Comparison of ENCODE assay signal across 10 cellular contexts in the genomic region with DNA sequence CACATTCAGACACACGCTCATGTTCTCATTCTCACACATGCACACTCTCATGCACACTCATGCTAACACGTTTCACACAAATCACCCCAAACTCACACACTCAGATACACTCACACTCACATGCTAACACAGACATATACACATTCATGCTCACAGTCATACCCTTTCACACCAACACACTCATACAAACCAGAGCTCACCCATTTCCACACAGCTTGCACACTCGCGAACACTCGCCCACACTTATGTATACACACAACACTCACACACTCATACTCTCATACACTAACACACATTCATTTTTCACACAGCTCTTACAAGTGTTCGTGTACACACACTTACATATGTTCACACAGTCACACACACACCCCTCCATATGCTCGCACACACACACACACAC.
DNase-seq lines count a peak whose midpoint lies in the region; ATAC-seq, FAIRE-seq and TF ChIP-seq lines count a peak whose summit lies in the region.
"Had no signal": no experiment of that assay in that cellular context is flagged by ENCODE, and none has a peak within 500 bp of the region (broad histone marks: within the 10 kb centered on the region; RNA-seq: fewer than 3 reads in every experiment).

No MANE protein-coding gene starts in this region.

- ATAC-seq in A549 (no peak), RWPE2 (ENCODE audit: low read depth) (no peak), gastroesophageal sphincter (no peak), HG03469 (IDR thresholded peaks at IDR 0.05; ENCODE audit: unreplicated experiment) (no peak)
- no peak for ATAC-seq in CD4-positive, alpha-beta T cell (ENCODE audit: poor library complexity)

- TF ChIP-seq CTCF in A549 (IDR thresholded peaks at IDR 0.05): no peak
- TF ChIP-seq CTCF in RWPE2 (IDR thresholded peaks at IDR 0.05; ENCODE audit: poor library complexity, severe bottlenecking): no peak
- TF ChIP-seq CTCF in gastroesophageal sphincter (IDR thresholded peaks at IDR 0.05): no peak
- TF ChIP-seq CTCF in parathyroid adenoma (IDR thresholded peaks at IDR 0.05): no peak
- TF ChIP-seq CTCF in CD4-positive, alpha-beta T cell (IDR thresholded peaks at IDR 0.05): no peak

- H3K9me3 ChIP-seq in A549: no peaks in the 10 kb centered on the region
- no peaks in the 10 kb centered on the region for H3K9me3 ChIP-seq in RWPE2 (ENCODE audit: severe bottlenecking)
- H3K9me3 ChIP-seq in gastroesophageal sphincter: no peaks in the 10 kb centered on the region
- no peaks in the 10 kb centered on the region for H3K9me3 ChIP-seq in parathyroid adenoma (ENCODE audit: control insufficient read depth, low read length)
- H3K9me3 ChIP-seq in CD4-positive, alpha-beta T cell (ENCODE audit: control insufficient read depth, low read length): no peaks in the 10 kb centered on the region
- H3K9me3 ChIP-seq: Caco-2, mucosa of descending colon had no signal

- DNase-seq in A549 (ENCODE audit: low read depth in 1 of 2, low spot score in 1 of 2) (no peak), RWPE2 (ENCODE audit: low spot score) (no peak), NCI-H1092 (lab: John Stamatoyannopoulos, UW) (no peak), COLO668 (lab: John Stamatoyannopoulos, UW; ENCODE audit: unreplicated experiment) (no peak)
- DNase-seq in CD4-positive, alpha-beta T cell: no peak

- TF ChIP-seq EP300 in A549 (IDR thresholded peaks at IDR 0.05): no peak
- TF ChIP-seq EP300 in gastroesophageal sphincter (IDR thresholded peaks at IDR 0.05): no peak

- TF ChIP-seq RAD21 in A549 (conservative IDR thresholded peaks at IDR 0.05 in 1 of 2, IDR thresholded peaks at IDR 0.05 in 1 of 2): no peak

- CTCF ChIA-PET in A549 (lab: Yijun Ruan, JAX): interaction anchor here (0.5 to 52.1 kb wide), 31 partner anchors 10 to 178 kb away, joined by 3 to 1709 read pairs (median 8); a partner anchor contains a TSS
- CTCF ChIA-PET in CD4-positive, alpha-beta T cell (lab: Charles Lee): interaction anchor here (0.9 to 1.7 kb wide), 4 partner anchors 9 to 137 kb away, joined by 3 to 6 read pairs (median 5); a partner anchor contains a TSS

- TF ChIP-seq POLR2A in A549 (IDR thresholded peaks at IDR 0.05; ENCODE audit: low read length) (no peak), gastroesophageal sphincter (IDR thresholded peaks at IDR 0.05) (no peak)

- POLR2A ChIA-PET in A549 (lab: Yijun Ruan, JAX): interaction anchor here (1.4 kb wide), 1 partner anchor 106 kb away, joined by 4 read pairs; no protein-coding TSS in a partner anchor
- POLR2A ChIA-PET in CD4-positive, alpha-beta T cell (lab: Charles Lee): interaction anchor here (0.5 kb wide), 1 partner anchor 179 kb away, joined by 3 read pairs; no protein-coding TSS in a partner anchor

- H3K4me1 Mint-ChIP-seq in CD4-positive, alpha-beta T cell (ENCODE audit: low read depth): peaks cover 17% of the 10 kb centered on the region

- peak overlapping the region; percentile 56 to 83; a peak in 5 of 6 replicates for H3K27ac ChIP-seq in A549
- H3K27ac ChIP-seq in RWPE2 (ENCODE audit: poor library complexity, severe bottlenecking): peak overlapping the region; percentile 80
- H3K27ac ChIP-seq in gastroesophageal sphincter: peak overlapping the region; percentile 70 to 92 (median 87)
- H3K27ac ChIP-seq in parathyroid adenoma: no peak overlapping the region
- no peak overlapping the region for H3K27ac ChIP-seq in CD4-positive, alpha-beta T cell (ENCODE audit: low read depth, low read length)

- H3K4me3 ChIP-seq in A549 (no peak overlapping the region), RWPE2 (ENCODE audit: severe bottlenecking) (no peak overlapping the region), gastroesophageal sphincter (no peak overlapping the region), parathyroid adenoma (ENCODE audit: low read depth, low read length) (no peak overlapping the region)
- H3K4me3 ChIP-seq: mucosa of descending colon had no signal

- H3K27ac Mint-ChIP-seq in CD4-positive, alpha-beta T cell: no peak overlapping the region

- H3K9ac ChIP-seq in parathyroid adenoma: no peak overlapping the region

- H3K36me3 ChIP-seq in RWPE2 (ENCODE audit: low read depth): no peaks in the 10 kb centered on the region
- no peaks in the 10 kb centered on the region for H3K36me3 ChIP-seq in gastroesophageal sphincter
- no peaks in the 10 kb centered on the region for H3K36me3 ChIP-seq in parathyroid adenoma (ENCODE audit: control insufficient read depth, insufficient read depth, low read length)

- H3K27me3 ChIP-seq in RWPE2 (ENCODE audit: insufficient read depth, poor library complexity, severe bottlenecking): no peaks in the 10 kb centered on the region
- no peaks in the 10 kb centered on the region for H3K27me3 ChIP-seq in gastroesophageal sphincter
- H3K27me3 ChIP-seq in parathyroid adenoma (ENCODE audit: control insufficient read depth, insufficient read depth, low read length): no peaks in the 10 kb centered on the region
- H3K27me3 ChIP-seq in CD4-positive, alpha-beta T cell (ENCODE audit: control insufficient read depth, insufficient read depth, low read length): no peaks in the 10 kb centered on the region

- peak overlapping the region; percentile 96 for H2AFZ ChIP-seq in parathyroid adenoma

- FAIRE-seq in A549 (lab: Jason Lieb, UNC): no peak

- intact Hi-C loops in CD4-positive, alpha-beta T cell (cut with DNase I, micrococcal nuclease): loop anchor here in 1 of 2 experiments (10.0 kb wide), 1 partner anchor 382 kb away; no protein-coding TSS in a partner anchor

- H3K27me3 Mint-ChIP-seq in CD4-positive, alpha-beta T cell: no peaks in the 10 kb centered on the region

- WGBS in A549 (ENCODE audit: missing lambda C conversion rate): 78% methylated on average over 7 of the region's 7 CpGs
- 77 to 83% methylated on average over 6 of the region's 7 CpGs for WGBS in gastroesophageal sphincter (ENCODE audit: low coverage in 1 of 2), 2 donors

- H3K4me1 ChIP-seq in A549 (peaks cover 39% of the 10 kb centered on the region), RWPE2 (ENCODE audit: insufficient read depth, poor library complexity, severe bottlenecking) (peaks cover 38% of the 10 kb centered on the region), gastroesophageal sphincter (peaks cover 0 to 54% (median 7%) of the 10 kb centered on the region in 3 donors), parathyroid adenoma (peaks cover 7% of the 10 kb centered on the region)

- H3K4me3 Mint-ChIP-seq in CD4-positive, alpha-beta T cell: no peak overlapping the region

- H3K36me3 Mint-ChIP-seq in CD4-positive, alpha-beta T cell (ENCODE audit: low read depth): no peaks in the 10 kb centered on the region

- H3K79me2 ChIP-seq in parathyroid adenoma: no peaks in the 10 kb centered on the region

- H3K9me3 Mint-ChIP-seq in CD4-positive, alpha-beta T cell: no peaks in the 10 kb centered on the region

- H3K4me2 ChIP-seq in A549: no peak overlapping the region
- H3K4me2 ChIP-seq in parathyroid adenoma (ENCODE audit: low read length): peak overlapping the region; percentile 40

TF ChIP-seq in A549, 52 proteins besides CTCF, POLR2A, EP300 and RAD21:
- TF ChIP-seq, protein P1, sequence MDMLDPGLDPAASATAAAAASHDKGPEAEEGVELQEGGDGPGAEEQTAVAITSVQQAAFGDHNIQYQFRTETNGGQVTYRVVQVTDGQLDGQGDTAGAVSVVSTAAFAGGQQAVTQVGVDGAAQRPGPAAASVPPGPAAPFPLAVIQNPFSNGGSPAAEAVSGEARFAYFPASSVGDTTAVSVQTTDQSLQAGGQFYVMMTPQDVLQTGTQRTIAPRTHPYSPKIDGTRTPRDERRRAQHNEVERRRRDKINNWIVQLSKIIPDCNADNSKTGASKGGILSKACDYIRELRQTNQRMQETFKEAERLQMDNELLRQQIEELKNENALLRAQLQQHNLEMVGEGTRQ (IDR thresholded peaks at IDR 0.05): no peak

Comparison
In these comparisons a context has a peak if more than half of its experiments do, and no peak if none do; other contexts are left out.
1. H3K27ac ChIP-seq: peak in A549 (2 of 2), RWPE2 (single experiment) and gastroesophageal sphincter (4 of 4); none in parathyroid adenoma (single experiment) and CD4-positive, alpha-beta T cell (single experiment).